In genomic region chr1:89723863-89724262, GRCh38 we compare ENCODE assay signal across 13 cellular contexts.
DNase-seq lines count a peak whose midpoint lies in the region; ATAC-seq, FAIRE-seq and TF ChIP-seq lines count a peak whose summit lies in the region.
"Had no signal": no experiment of that assay in that cellular context is flagged by ENCODE, and none has a peak within 500 bp of the region (broad histone marks: within the 10 kb centered on the region; RNA-seq: fewer than 3 reads in every experiment).

No MANE protein-coding gene starts in this region.

- H3K9me3 ChIP-seq in PC-3 (ENCODE audit: low read length) = no peaks in the 10 kb centered on the region
- H3K9me3 ChIP-seq in ascending aorta = no peaks in the 10 kb centered on the region

- H4K20me1 ChIP-seq in PC-3 (ENCODE audit: low read length) = no peaks in the 10 kb centered on the region

- CTCF ChIA-PET in PC-3 (lab: Charles Lee) = no interaction called here

- H3K27ac ChIP-seq in PC-3 (ENCODE audit: low read length) (peak overlapping the region; percentile 74), ascending aorta (no peak overlapping the region)

- no peaks in the 10 kb centered on the region for H3K27me3 ChIP-seq in PC-3 (ENCODE audit: low read length)
- no peaks in the 10 kb centered on the region for H3K27me3 ChIP-seq in ascending aorta

- peak; percentile 58 for FAIRE-seq in GM12891 (lab: Jason Lieb, UNC)
- FAIRE-seq: G401.6 had no signal

- no peaks in the 10 kb centered on the region for H3K9me2 ChIP-seq in PC-3 (replicated peaks; ENCODE audit: low read length)

- BruUV-seq in PC-3 (replicated peaks; lab: Mats Ljungman, UMichigan) = no TSS peak

- TF ChIP-seq POLR2A in GM12891 (IDR thresholded peaks at IDR 0.05; ENCODE audit: low read depth, low read length) = no peak

- H3K4me1 ChIP-seq in PC-3 (ENCODE audit: insufficient read depth, low read length) = peaks cover 45% of the 10 kb centered on the region
- peaks cover 0 to 2% of the 10 kb centered on the region in 2 donors for H3K4me1 ChIP-seq in ascending aorta

- no peak for DNase-seq in GM12891 (ENCODE audit: insufficient read length, low spot score)
- no peak for DNase-seq in PC-3
- DNase-seq in fibroblast of mammary gland (ENCODE audit: low read depth) = peak; percentile 89
- peak; percentile 84 for DNase-seq in posterior vena cava (ENCODE audit: low spot score)
- DNase-seq in stimulated activated CD4-positive, alpha-beta T cell treated with anti-CD3 and anti-CD28 coated beads, Interleukin-4, amount 100 ng/mL, for 1 hour = no peak
- DNase-seq in GM13976 (ENCODE audit: low spot score) = no peak
- DNase-seq in ascending aorta (ENCODE audit: low spot score in 2 of 2) = no peak
- DNase-seq: effector memory CD8-positive, alpha-beta T cell; mesendoderm; NCI-H1105; stimulated activated CD4-positive, alpha-beta T cell treated with anti-CD3 and anti-CD28 coated beads, Interleukin-4, amount 100 ng/mL, for 4 hours had no signal

- TF ChIP-seq CTCF in PC-3 (conservative IDR thresholded peaks at IDR 0.05; ENCODE audit: low read depth, low read length) (no peak), fibroblast of mammary gland (conservative IDR thresholded peaks at IDR 0.05; ENCODE audit: control insufficient read depth, insufficient read depth, low read depth, low read length) (no peak), GM13976 (IDR thresholded peaks at IDR 0.05; ENCODE audit: borderline replicate concordance, control extremely low read depth, extremely low read depth, insufficient read depth, missing control alignments) (no peak), ascending aorta (IDR thresholded peaks at IDR 0.05) (no peak)

- intact Hi-C loops in PC-3 (cut with micrococcal nuclease) = loop anchor here (5.0 kb wide), 1 partner anchor 38 kb away; no protein-coding TSS in a partner anchor
- intact Hi-C loops in posterior vena cava (cut with DNase I) = no loop called here
- intact Hi-C loops in ascending aorta (cut with DNase I) = no loop called here

- H3F3A ChIP-seq in PC-3 (ENCODE audit: low read length, unreplicated experiment) = no peaks in the 10 kb centered on the region

- H3K4me3 ChIP-seq in PC-3 (ENCODE audit: low read length) (no peak overlapping the region), fibroblast of mammary gland (ENCODE audit: control insufficient read depth, low read depth, low read length) (no peak overlapping the region), ascending aorta (no peak overlapping the region)

- in situ Hi-C loops in GM13976 (cut with MboI; ENCODE audit: low sequenced_read_pairs, unreplicated experiment) = no loop called here

- no peak overlapping the region for H3K4me2 ChIP-seq in PC-3 (ENCODE audit: low read length)

- H2AFZ ChIP-seq in PC-3 (ENCODE audit: low read length) = no peak overlapping the region

- ATAC-seq in PC-3 = no peak
- no peak for ATAC-seq in GM21717 (IDR thresholded peaks at IDR 0.05; ENCODE audit: unreplicated experiment)

- H3K9ac ChIP-seq in PC-3 (ENCODE audit: low read length) = no peak overlapping the region

- H3K79me2 ChIP-seq in PC-3 (ENCODE audit: low read length) = no peaks in the 10 kb centered on the region

- H3K36me3 ChIP-seq in PC-3 (ENCODE audit: low read depth, low read length) (no peaks in the 10 kb centered on the region), ascending aorta (no peaks in the 10 kb centered on the region)

- POLR2A ChIA-PET in PC-3 (lab: Charles Lee; ENCODE audit: unreplicated experiment) = no interaction called here

TF ChIP-seq in GM12891, 5 proteins besides CTCF, POLR2A, EP300 and RAD21:
- TF ChIP-seq POU2F2 (IDR thresholded peaks at IDR 0.05; ENCODE audit: low read depth, low read length) (no peak), TAF1 (IDR thresholded peaks at IDR 0.05; ENCODE audit: low read depth, low read length) (no peak), PAX5 (IDR thresholded peaks at IDR 0.05; ENCODE audit: insufficient read depth, low read length, severe bottlenecking) (no peak), SPI1 (IDR thresholded peaks at IDR 0.05; ENCODE audit: low read depth, low read length) (no peak), POLR2AphosphoS5 (IDR thresholded peaks at IDR 0.05; ENCODE audit: low read depth, low read length) (no peak)

Comparison
In these comparisons a context has a peak if more than half of its experiments do, and no peak if none do; other contexts are left out.
1. DNase-seq: peak in fibroblast of mammary gland (single experiment) and posterior vena cava (single experiment); none in GM12891 (single experiment), PC-3 (single experiment), stimulated activated CD4-positive, alpha-beta T cell treated with anti-CD3 and anti-CD28 coated beads, Interleukin-4, amount 100 ng/mL, for 1 hour (single experiment), GM13976 (single experiment) and ascending aorta (0 of 2).